ENCODE assay signal across 26 cellular contexts in genomic region chr17:8438441-8438840, GRCh38. TPM values are rescaled to one million over a fixed set of nuclear protein-coding genes. Genes with fewer than 3 reads are reported as not detected.
DNase-seq lines count a peak whose midpoint lies in the region; ATAC-seq and TF ChIP-seq lines count a peak whose summit lies in the region.
"Had no signal": no experiment of that assay in that cellular context is flagged by ENCODE, and none has a peak within 500 bp of the region (broad histone marks: within the 10 kb centered on the region; RNA-seq: fewer than 3 reads in every experiment).

No MANE protein-coding gene starts in this region.

- H3K27ac ChIP-seq in body of pancreas, result no peak overlapping the region
- H3K27ac ChIP-seq in PC-9, result no peak overlapping the region
- H3K27ac ChIP-seq: C4-2B, epithelial cell of prostate, RWPE1, SK-N-MC, suprapubic skin had no signal

- H3F3A ChIP-seq in PC-9 (ENCODE audit: insufficient read depth, low read depth), result peaks cover 6% of the 10 kb centered on the region; the same call in 1 of the 2 replicates

- H2AFZ ChIP-seq in PC-9, result no peak overlapping the region

- no peak for TF ChIP-seq CTCF in chondrocyte (IDR thresholded peaks at IDR 0.05)
- TF ChIP-seq CTCF in body of pancreas (IDR thresholded peaks at IDR 0.05), result no peak
- TF ChIP-seq CTCF in PC-9 (conservative IDR thresholded peaks at IDR 0.05), result no peak

- H3K4me3 ChIP-seq in Jurkat, Clone E6-1 (ENCODE audit: low read length), result no peak overlapping the region
- H3K4me3 ChIP-seq in body of pancreas (no peak overlapping the region), PC-9 (no peak overlapping the region)
- H3K4me3 ChIP-seq: SK-N-MC, uterus had no signal

- no peaks in the 10 kb centered on the region for H3K9me3 ChIP-seq in body of pancreas
- no peaks in the 10 kb centered on the region for H3K9me3 ChIP-seq in PC-9 (ENCODE audit: insufficient read depth, low read depth)
- H3K9me3 ChIP-seq: suprapubic skin, uterus had no signal

- peaks cover 12% of the 10 kb centered on the region for H3K36me3 Mint-ChIP-seq in activated naive CD4-positive, alpha-beta T cell treated with anti-CD3 and anti-CD28 coated beads, Interleukin-2, amount 10 ng/mL, durations not matched to agents 7 days and 5 days
- peaks cover 8% of the 10 kb centered on the region for H3K36me3 Mint-ChIP-seq in chondrocyte (ENCODE audit: low read depth)
- peaks cover 65% of the 10 kb centered on the region for H3K36me3 Mint-ChIP-seq in stimulated activated effector memory CD8-positive, alpha-beta T cell treated with anti-CD3 and anti-CD28 coated beads, Interleukin-12 subunit alpha, Interleukin-12 subunit beta, amount 100 ng/mL, for 72 hours
- H3K36me3 Mint-ChIP-seq: naive B cell had no signal

- no peaks in the 10 kb centered on the region for H3K9me3 Mint-ChIP-seq in activated naive CD4-positive, alpha-beta T cell treated with anti-CD3 and anti-CD28 coated beads, Interleukin-2, amount 10 ng/mL, durations not matched to agents 7 days and 5 days
- H3K9me3 Mint-ChIP-seq in chondrocyte (ENCODE audit: low read depth), result no peaks in the 10 kb centered on the region
- no peaks in the 10 kb centered on the region for H3K9me3 Mint-ChIP-seq in stimulated activated effector memory CD8-positive, alpha-beta T cell treated with anti-CD3 and anti-CD28 coated beads, Interleukin-12 subunit alpha, Interleukin-12 subunit beta, amount 100 ng/mL, for 72 hours
- H3K9me3 Mint-ChIP-seq: memory B cell, naive B cell had no signal

- H3K27me3 Mint-ChIP-seq in activated naive CD4-positive, alpha-beta T cell treated with anti-CD3 and anti-CD28 coated beads, Interleukin-2, amount 10 ng/mL, durations not matched to agents 7 days and 5 days, result no peaks in the 10 kb centered on the region
- H3K27me3 Mint-ChIP-seq in chondrocyte (ENCODE audit: low read depth), result no peaks in the 10 kb centered on the region
- H3K27me3 Mint-ChIP-seq: memory B cell, naive B cell had no signal

- H3K4me2 ChIP-seq in PC-9, result no peak overlapping the region

- CTCF ChIA-PET in activated naive CD4-positive, alpha-beta T cell treated with anti-CD3 and anti-CD28 coated beads, Interleukin-2, amount 10 ng/mL, durations not matched to agents 7 days and 5 days (lab: Charles Lee), result no interaction called here
- CTCF ChIA-PET in PC-9 (lab: Charles Lee), result interaction anchor here (0.6 kb wide), 1 partner anchor 1309 kb away, joined by 15 read pairs; no protein-coding TSS in a partner anchor

- intact Hi-C loops in body of pancreas (cut with DNase I) (no loop called here), PC-9 (cut with micrococcal nuclease; ENCODE audit: unreplicated experiment) (no loop called here)

- no peak overlapping the region for H3K4me3 Mint-ChIP-seq in activated naive CD4-positive, alpha-beta T cell treated with anti-CD3 and anti-CD28 coated beads, Interleukin-2, amount 10 ng/mL, durations not matched to agents 7 days and 5 days
- H3K4me3 Mint-ChIP-seq in chondrocyte (ENCODE audit: unreplicated experiment), result peak overlapping the region; percentile 25
- H3K4me3 Mint-ChIP-seq in stimulated activated effector memory CD8-positive, alpha-beta T cell treated with anti-CD3 and anti-CD28 coated beads, Interleukin-12 subunit alpha, Interleukin-12 subunit beta, amount 100 ng/mL, for 72 hours, result peak overlapping the region; percentile 96
- H3K4me3 Mint-ChIP-seq: memory B cell had no signal

- WGBS in body of pancreas, 2 donors, result 90 to 94% methylated on average over 5 of the region's 5 CpGs

- peaks cover 50% of the 10 kb centered on the region for H3K4me1 Mint-ChIP-seq in activated naive CD4-positive, alpha-beta T cell treated with anti-CD3 and anti-CD28 coated beads, Interleukin-2, amount 10 ng/mL, durations not matched to agents 7 days and 5 days
- H3K4me1 Mint-ChIP-seq in chondrocyte (ENCODE audit: low read depth), result peaks cover 55% of the 10 kb centered on the region
- peaks cover 43% of the 10 kb centered on the region for H3K4me1 Mint-ChIP-seq in stimulated activated effector memory CD8-positive, alpha-beta T cell treated with anti-CD3 and anti-CD28 coated beads, Interleukin-12 subunit alpha, Interleukin-12 subunit beta, amount 100 ng/mL, for 72 hours

- H3K79me2 ChIP-seq in PC-9 (ENCODE audit: low read depth), result peaks cover 63% of the 10 kb centered on the region

- POLR2A ChIA-PET in PC-9 (lab: Charles Lee; ENCODE audit: unreplicated experiment), result interaction anchor here (0.5 to 0.7 kb wide), 2 partner anchors 47 to 55 kb away, joined by 3 read pairs; no protein-coding TSS in a partner anchor

- no peak for TF ChIP-seq POLR2A in body of pancreas (IDR thresholded peaks at IDR 0.05)

- H3K9me2 ChIP-seq in PC-9 (ENCODE audit: insufficient read depth), result no peaks in the 10 kb centered on the region

- peaks cover 0 to 1% of the 10 kb centered on the region in 2 donors for H3K36me3 ChIP-seq in body of pancreas (replicated peaks in 1 of 2; ENCODE audit: insufficient read depth in 1 of 2, low read depth in 2 of 2)
- H3K36me3 ChIP-seq in PC-9 (ENCODE audit: low read depth), result no peaks in the 10 kb centered on the region
- H3K36me3 ChIP-seq: uterus had no signal

- no peak for ATAC-seq in stimulated activated effector memory CD8-positive, alpha-beta T cell treated with anti-CD3 and anti-CD28 coated beads, Interleukin-12 subunit alpha, Interleukin-12 subunit beta, amount 100 ng/mL, for 72 hours
- no peak for ATAC-seq in body of pancreas
- no peak for ATAC-seq in HG03095 (IDR thresholded peaks at IDR 0.05; ENCODE audit: unreplicated experiment)

- peak overlapping the region; percentile 49 for H3K27ac Mint-ChIP-seq in activated naive CD4-positive, alpha-beta T cell treated with anti-CD3 and anti-CD28 coated beads, Interleukin-2, amount 10 ng/mL, durations not matched to agents 7 days and 5 days
- no peak overlapping the region for H3K27ac Mint-ChIP-seq in chondrocyte (ENCODE audit: unreplicated experiment)
- no peak overlapping the region for H3K27ac Mint-ChIP-seq in stimulated activated effector memory CD8-positive, alpha-beta T cell treated with anti-CD3 and anti-CD28 coated beads, Interleukin-12 subunit alpha, Interleukin-12 subunit beta, amount 100 ng/mL, for 72 hours
- H3K27ac Mint-ChIP-seq: memory B cell had no signal

- no TSS peak for BruUV-seq in PC-9 (replicated peaks; lab: Mats Ljungman, UMichigan)

- peak; percentile 30 for DNase-seq in activated naive CD4-positive, alpha-beta T cell treated with anti-CD3 and anti-CD28 coated beads, Interleukin-2, amount 10 ng/mL, durations not matched to agents 7 days and 5 days
- no peak for DNase-seq in activated naive CD4-positive, alpha-beta T cell treated with Interleukin-2 at 50 U/mL for 16 hours
- DNase-seq in Jurkat, Clone E6-1 (ENCODE audit: low read depth, low spot score), result peak; percentile 41
- DNase-seq in chondrocyte (ENCODE audit: low spot score), result no peak
- no peak for DNase-seq in stimulated activated effector memory CD8-positive, alpha-beta T cell treated with anti-CD3 and anti-CD28 coated beads, Interleukin-12 subunit alpha, Interleukin-12 subunit beta, amount 100 ng/mL, for 72 hours (ENCODE audit: low spot score in 2 of 2)
- DNase-seq in body of pancreas, result no peak
- DNase-seq in PC-9, result no peak
- DNase-seq: EL; HCEC 1CT; head of caudate nucleus; naive B cell; NCI-H1105; NCI-H1930; small intestine; stimulated activated CD4-positive, alpha-beta T cell treated with anti-CD3 and anti-CD28 coated beads, Interleukin-2, amount 100 ng/mL, for 24 hours; uterus had no signal

- peaks cover 19% of the 10 kb centered on the region for H4K20me1 ChIP-seq in PC-9 (ENCODE audit: insufficient read depth)

- H3K27me3 ChIP-seq in body of pancreas (no peaks in the 10 kb centered on the region), PC-9 (ENCODE audit: insufficient read depth, low read depth) (no peaks in the 10 kb centered on the region)
- H3K27me3 ChIP-seq: suprapubic skin, uterus had no signal

- peaks cover 4% of the 10 kb centered on the region for H3K4me1 ChIP-seq in body of pancreas
- peaks cover 9% of the 10 kb centered on the region; the same call in 1 of the 2 replicates for H3K4me1 ChIP-seq in PC-9 (replicated peaks; ENCODE audit: insufficient read depth)
- H3K4me1 ChIP-seq: uterus had no signal

RNA-seq across cellular contexts. Expression of gene NDEL1, which starts 2.8 kb away (rescaled TPM):
- polyA plus RNA-seq in Jurkat, Clone E6-1 (2012; ENCODE audit: insufficient read depth, insufficient read length), result 40.9 TPM
- total RNA-seq in chondrocyte (112 to 120 TPM (median 115 TPM) in 3 replicates), body of pancreas (10 to 100 TPM; 26.2 to 39.6 TPM), PC-9 (2021) (60.8 and 78.4 TPM in 2 replicates)

RNA-seq across cellular contexts. Expression of gene RNF222, which starts 40.8 kb away (rescaled TPM):
- polyA plus RNA-seq in Jurkat, Clone E6-1 (2012; ENCODE audit: insufficient read depth, insufficient read length), result not detected
- total RNA-seq in chondrocyte, result not detected in 3 replicates
- not detected for total RNA-seq in body of pancreas
- total RNA-seq in PC-9 (2021), result 0.45 and 0.79 TPM in 2 replicates
- total RNA-seq: cerebellum, osteocyte, renal cortical epithelial cell, uterus had no signal
- polyA plus RNA-seq: small intestine had no signal

RNA-seq across cellular contexts. Expression of gene RPL26, which starts 55.4 kb away (rescaled TPM):
- polyA plus RNA-seq in Jurkat, Clone E6-1 (2012; ENCODE audit: insufficient read depth, insufficient read length), result 4,425 TPM
- 1,065 to 1,130 TPM (median 1,086 TPM) in 3 replicates for total RNA-seq in chondrocyte
- 1,000 to 10,000 TPM; 1,496 to 1,646 TPM for total RNA-seq in body of pancreas
- 2,320 and 2,519 TPM in 2 replicates for total RNA-seq in PC-9 (2021)

Comparison
In these comparisons a context has a peak if more than half of its experiments do, and no peak if none do; other contexts are left out.
1. DNase-seq: peak in activated naive CD4-positive, alpha-beta T cell treated with anti-CD3 and anti-CD28 coated beads, Interleukin-2, amount 10 ng/mL, durations not matched to agents 7 days and 5 days (single experiment) and Jurkat, Clone E6-1 (single experiment); none in activated naive CD4-positive, alpha-beta T cell treated with Interleukin-2 at 50 U/mL for 16 hours (single experiment), chondrocyte (single experiment), stimulated activated effector memory CD8-positive, alpha-beta T cell treated with anti-CD3 and anti-CD28 coated beads, Interleukin-12 subunit alpha, Interleukin-12 subunit beta, amount 100 ng/mL, for 72 hours (0 of 2), body of pancreas (0 of 4) and PC-9 (0 of 2).